24 cellular contexts compared by ENCODE assay signal in the genomic region with DNA sequence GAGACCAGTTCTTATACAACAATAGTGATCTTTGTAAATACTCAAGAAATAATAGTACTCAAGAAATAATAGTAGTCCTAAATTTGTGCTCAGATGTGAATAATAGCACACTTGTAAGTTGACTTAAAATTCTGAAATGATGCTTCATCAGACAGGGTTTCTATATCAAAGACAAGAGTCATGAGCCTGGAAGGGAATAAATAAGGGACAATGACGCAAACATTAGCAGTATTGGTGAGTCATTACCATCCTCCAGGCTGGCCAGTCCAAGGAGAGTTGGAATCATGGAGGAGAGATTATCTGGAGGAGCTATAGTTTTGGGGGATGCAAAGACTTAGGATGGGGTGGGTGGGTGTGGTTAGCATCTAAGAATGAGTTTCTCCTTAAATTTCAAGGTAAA. TPM values are rescaled to one million over a fixed set of nuclear protein-coding genes. Genes with fewer than 3 reads are reported as not detected.
DNase-seq lines count a peak whose midpoint lies in the region; ATAC-seq and TF ChIP-seq lines count a peak whose summit lies in the region.
"Had no signal": no experiment of that assay in that cellular context is flagged by ENCODE, and none has a peak within 500 bp of the region (broad histone marks: within the 10 kb centered on the region; RNA-seq: fewer than 3 reads in every experiment).

No MANE protein-coding gene starts in this region.

- DNase-seq in AG10803 (ENCODE audit: low read depth) (peak; percentile 48), HCT116 (ENCODE audit: low read depth, low spot score) (no peak), astrocyte of the spinal cord (ENCODE audit: low read depth, low spot score) (peak; percentile 59), foreskin fibroblast (peak; percentile 49 to 61), HK-2 (ENCODE audit: unreplicated experiment) (no peak)
- DNase-seq in activated CD4-positive, alpha-beta T cell treated with anti-CD3 and anti-CD28 coated beads, Interleukin-2, amount 10 ng/mL, durations not matched to agents 24 days and 14 days: no peak
- DNase-seq: activated CD8-positive, alpha-beta T cell treated with anti-CD3 and anti-CD28 coated beads, Interleukin-2, amount 10 ng/mL, durations not matched to agents 7 days and 5 days; activated effector memory CD4-positive, alpha-beta T cell treated with anti-CD3 and anti-CD28 coated beads, Interleukin-2, amount 50 U/mL, for 16 hours; activated naive CD8-positive, alpha-beta T cell treated with anti-CD3 and anti-CD28 coated beads, Interleukin-2, amount 10 ng/mL, durations not matched to agents 7 days and 5 days; activated T-cell treated with anti-CD3 and anti-CD28 coated beads for 4 hours; islet precursor cell; MG63; NCI-H1417; NCI-H2107; Right ventricle myocardium superior; stimulated activated CD8-positive, alpha-beta memory T cell treated with anti-CD3 and anti-CD28 coated beads, Interleukin-4, amount 100 ng/mL, for 48 hours; stomach; tibial artery had no signal

- no peak overlapping the region for H3K27ac ChIP-seq in HCT116 (ENCODE audit: low read depth, low read length)
- H3K27ac ChIP-seq: neural progenitor cell, prostate gland, stomach, tibial artery had no signal

- POLR2A ChIA-PET in HCT116 (lab: Charles Lee): no interaction called here

- no peak overlapping the region for H3K4me2 ChIP-seq in HCT116 (ENCODE audit: low read length)
- H3K4me2 ChIP-seq: neural progenitor cell had no signal

- TF ChIP-seq POLR2A in HCT116 (IDR thresholded peaks at IDR 0.05; ENCODE audit: borderline replicate concordance, extremely low read depth, insufficient read depth, insufficient read length): no peak

- H3K9me2 ChIP-seq in HCT116 (ENCODE audit: insufficient read depth): no peaks in the 10 kb centered on the region

- no peaks in the 10 kb centered on the region for H3K4me1 Mint-ChIP-seq in activated CD4-positive, alpha-beta T cell treated with anti-CD3 and anti-CD28 coated beads, Interleukin-2, amount 10 ng/mL, durations not matched to agents 24 days and 14 days
- H3K4me1 Mint-ChIP-seq: activated naive CD8-positive, alpha-beta T cell treated with anti-CD3 and anti-CD28 coated beads, Interleukin-2, amount 10 ng/mL, durations not matched to agents 7 days and 5 days; IgD-negative memory B cell had no signal

- H3K4me3 ChIP-seq in AG10803 (ENCODE audit: low read length): no peak overlapping the region
- no peak overlapping the region for H3K4me3 ChIP-seq in HCT116 (replicated peaks in 1 of 2; ENCODE audit: low read depth in 1 of 2, low read length in 2 of 2)
- H3K4me3 ChIP-seq in astrocyte of the spinal cord (ENCODE audit: low read depth, low read length): no peak overlapping the region
- no peak overlapping the region for H3K4me3 ChIP-seq in foreskin fibroblast (ENCODE audit: low read depth in 1 of 2, low read length in 2 of 2)
- H3K4me3 ChIP-seq: lung, MG63, neural progenitor cell, prostate gland, stomach, tibial artery had no signal

- H3K9ac ChIP-seq in HCT116 (ENCODE audit: low read length): no peak overlapping the region
- H3K9ac ChIP-seq: neural progenitor cell had no signal

- RAD21 ChIA-PET in HCT116 (lab: Charles Lee; ENCODE audit: low non-redundant PET in 1 of 2, low total read pairs in 2 of 2, uncharacterized antibody in 2 of 2, unreplicated experiment in 2 of 2): interaction anchor here in 1 of 2 experiments (0.7 kb wide), 1 partner anchor 109 kb away, joined by 7 read pairs; no protein-coding TSS in a partner anchor

- no peak overlapping the region for H2AFZ ChIP-seq in HCT116 (ENCODE audit: low read depth, low read length, poor library complexity, severe bottlenecking)
- H2AFZ ChIP-seq: neural progenitor cell had no signal

- TF ChIP-seq CTCF in AG10803 (conservative IDR thresholded peaks at IDR 0.05; ENCODE audit: low read length) (no peak), HCT116 (IDR thresholded peaks at IDR 0.05 in 2 of 3, conservative IDR thresholded peaks at IDR 0.05 in 1 of 3; ENCODE audit: borderline replicate concordance in 1 of 3, insufficient read depth in 1 of 3, low read depth in 2 of 3, low read length in 2 of 3) (no peak), astrocyte of the spinal cord (IDR thresholded peaks at IDR 0.05; ENCODE audit: low read depth, low read length) (no peak), foreskin fibroblast (IDR thresholded peaks at IDR 0.05; ENCODE audit: low read depth, low read length) (no peak)

- TF ChIP-seq RAD21 in HCT116 (IDR thresholded peaks at IDR 0.05; ENCODE audit: low read depth): no peak

- ATAC-seq in HCT116 (no peak), GM18873 (IDR thresholded peaks at IDR 0.05; ENCODE audit: low FRiP score, unreplicated experiment) (no peak), HG02610 (IDR thresholded peaks at IDR 0.05; ENCODE audit: unreplicated experiment) (no peak)
- ATAC-seq: activated CD8-positive, alpha-beta T cell treated with anti-CD3 and anti-CD28 coated beads, Interleukin-2, amount 10 ng/mL, durations not matched to agents 7 days and 5 days had no signal

- no peak overlapping the region for H3K4me3 Mint-ChIP-seq in activated CD4-positive, alpha-beta T cell treated with anti-CD3 and anti-CD28 coated beads, Interleukin-2, amount 10 ng/mL, durations not matched to agents 24 days and 14 days
- H3K4me3 Mint-ChIP-seq: activated CD8-positive, alpha-beta T cell treated with anti-CD3 and anti-CD28 coated beads, Interleukin-2, amount 10 ng/mL, durations not matched to agents 7 days and 5 days; activated naive CD8-positive, alpha-beta T cell treated with anti-CD3 and anti-CD28 coated beads, Interleukin-2, amount 10 ng/mL, durations not matched to agents 7 days and 5 days; IgD-negative memory B cell; neural progenitor cell had no signal

- peaks cover 0 to 5% of the 10 kb centered on the region in 2 experiments; a peak in 1 of 4 replicates for H3K4me1 ChIP-seq in HCT116 (ENCODE audit: control insufficient read depth in 1 of 2, insufficient read depth in 2 of 2, low read length in 2 of 2)
- H3K4me1 ChIP-seq: prostate gland had no signal

- intact Hi-C loops in HCT116 (cut with micrococcal nuclease): no loop called here
- intact Hi-C loops in activated CD4-positive, alpha-beta T cell treated with anti-CD3 and anti-CD28 coated beads, Interleukin-2, amount 10 ng/mL, durations not matched to agents 24 days and 14 days (cut with micrococcal nuclease): no loop called here

- H3K27ac Mint-ChIP-seq in activated CD4-positive, alpha-beta T cell treated with anti-CD3 and anti-CD28 coated beads, Interleukin-2, amount 10 ng/mL, durations not matched to agents 24 days and 14 days: no peak overlapping the region
- H3K27ac Mint-ChIP-seq: activated CD8-positive, alpha-beta T cell treated with anti-CD3 and anti-CD28 coated beads, Interleukin-2, amount 10 ng/mL, durations not matched to agents 7 days and 5 days; activated naive CD8-positive, alpha-beta T cell treated with anti-CD3 and anti-CD28 coated beads, Interleukin-2, amount 10 ng/mL, durations not matched to agents 7 days and 5 days; IgD-negative memory B cell; neural progenitor cell had no signal

- no peaks in the 10 kb centered on the region for H3K27me3 ChIP-seq in HCT116 (ENCODE audit: insufficient read depth, low read length)
- H3K27me3 ChIP-seq: MG63, stomach, tibial artery had no signal

- in situ Hi-C loops in astrocyte of the spinal cord (cut with HindIII; ENCODE audit: low sequenced_read_pairs): no loop called here

- CTCF ChIA-PET in HCT116 (lab: Charles Lee): interaction anchor here (0.6 to 1.8 kb wide), 3 partner anchors 11 to 151 kb away, joined by 3 to 9 read pairs (median 3); no protein-coding TSS in a partner anchor

- BruUV-seq in HCT116 (replicated peaks; lab: Mats Ljungman, UMichigan): no TSS peak

- peaks cover 40% of the 10 kb centered on the region for H3K27me3 Mint-ChIP-seq in activated CD4-positive, alpha-beta T cell treated with anti-CD3 and anti-CD28 coated beads, Interleukin-2, amount 10 ng/mL, durations not matched to agents 24 days and 14 days

- peaks cover 2% of the 10 kb centered on the region for H3K36me3 Mint-ChIP-seq in activated CD4-positive, alpha-beta T cell treated with anti-CD3 and anti-CD28 coated beads, Interleukin-2, amount 10 ng/mL, durations not matched to agents 24 days and 14 days (ENCODE audit: low read depth)

- no peaks in the 10 kb centered on the region for H3K79me2 ChIP-seq in HCT116 (ENCODE audit: insufficient read depth, low read length)

- no peaks in the 10 kb centered on the region for H3K36me3 ChIP-seq in HCT116 (ENCODE audit: control insufficient read depth in 1 of 2, insufficient read depth in 2 of 2, low read length in 2 of 2)
- H3K36me3 ChIP-seq: MG63, neural progenitor cell, prostate gland, stomach had no signal

- peaks cover 11% of the 10 kb centered on the region in 2 experiments; a peak in 3 of 4 replicates for H3K9me3 ChIP-seq in HCT116 (ENCODE audit: control insufficient read depth in 1 of 2, insufficient read depth in 1 of 2, low read depth in 1 of 2, low read length in 2 of 2)
- H3K9me3 ChIP-seq: prostate gland had no signal

- H4K20me1 ChIP-seq in HCT116 (ENCODE audit: insufficient read depth): no peaks in the 10 kb centered on the region

- H3K9me3 Mint-ChIP-seq in activated CD4-positive, alpha-beta T cell treated with anti-CD3 and anti-CD28 coated beads, Interleukin-2, amount 10 ng/mL, durations not matched to agents 24 days and 14 days: peaks cover 9% of the 10 kb centered on the region

TF ChIP-seq in HCT116, 20 proteins besides CTCF, POLR2A, EP300 and RAD21 (continues in another document):
- no peak for TF ChIP-seq YY1 (IDR thresholded peaks at IDR 0.05; ENCODE audit: extremely low read depth, insufficient replicate concordance, low read depth, low read length)
- TF ChIP-seq JUND (IDR thresholded peaks at IDR 0.05): peak; percentile 32; the same call in 1 of the 2 replicates
- TF ChIP-seq SIN3A (IDR thresholded peaks at IDR 0.05; ENCODE audit: low read depth): no peak
- TF ChIP-seq, protein P1, sequence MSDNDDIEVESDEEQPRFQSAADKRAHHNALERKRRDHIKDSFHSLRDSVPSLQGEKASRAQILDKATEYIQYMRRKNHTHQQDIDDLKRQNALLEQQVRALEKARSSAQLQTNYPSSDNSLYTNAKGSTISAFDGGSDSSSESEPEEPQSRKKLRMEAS (IDR thresholded peaks at IDR 0.05): no peak
- no peak for TF ChIP-seq EGR1 (IDR thresholded peaks at IDR 0.05; ENCODE audit: low read depth)
- TF ChIP-seq FOSL1 (IDR thresholded peaks at IDR 0.05; ENCODE audit: low read depth): peak; percentile 44
- TF ChIP-seq CEBPB (IDR thresholded peaks at IDR 0.05; ENCODE audit: low read depth): peak; percentile 46; the same call in 1 of the 2 replicates
- no peak for TF ChIP-seq ELF1 (IDR thresholded peaks at IDR 0.05; ENCODE audit: borderline replicate concordance, low read depth)
- peak; percentile 18; the same call in 1 of the 2 replicates for TF ChIP-seq SP1 (IDR thresholded peaks at IDR 0.05; ENCODE audit: low read depth)
- TF ChIP-seq CBX3 (IDR thresholded peaks at IDR 0.05; ENCODE audit: low read depth): no peak

RNA-seq across cellular contexts. Expression of a gene that starts 6.1 kb away (rescaled TPM):
- total RNA-seq in HCT116 (2021; ENCODE audit: unreplicated experiment): 8.7 TPM
- 3.8 and 4.2 TPM in 2 replicates for polyA plus RNA-seq in HCT116 (2012)
- total RNA-seq in activated CD4-positive, alpha-beta T cell treated with anti-CD3 and anti-CD28 coated beads, Interleukin-2, amount 10 ng/mL, durations not matched to agents 24 days and 14 days: 8.3 and 8.5 TPM in 2 replicates

RNA-seq across cellular contexts. Expression of a gene that starts 56.5 kb away (rescaled TPM):
- total RNA-seq in HCT116 (2021; ENCODE audit: unreplicated experiment): 74.7 TPM
- polyA plus RNA-seq in HCT116 (2012): 55.0 and 72.1 TPM in 2 replicates
- 23.6 and 24.1 TPM in 2 replicates for total RNA-seq in activated CD4-positive, alpha-beta T cell treated with anti-CD3 and anti-CD28 coated beads, Interleukin-2, amount 10 ng/mL, durations not matched to agents 24 days and 14 days

Comparison
In these comparisons a context has a peak if more than half of its experiments do, and no peak if none do; other contexts are left out.
1. DNase-seq: peak in AG10803 (single experiment), astrocyte of the spinal cord (single experiment) and foreskin fibroblast (2 of 2); none in HCT116 (single experiment), HK-2 (single experiment) and activated CD4-positive, alpha-beta T cell treated with anti-CD3 and anti-CD28 coated beads, Interleukin-2, amount 10 ng/mL, durations not matched to agents 24 days and 14 days (single experiment).